Comparison of ENCODE assay signal across 8 cellular contexts in genomic region chr4:498328-498919, GRCh38. TPM values are rescaled to one million over a fixed set of nuclear protein-coding genes. Genes with fewer than 3 reads are reported as not detected.
DNase-seq lines count a peak whose midpoint lies in the region; ATAC-seq and TF ChIP-seq lines count a peak whose summit lies in the region.

No MANE protein-coding gene starts in this region.

- H3K36me3 ChIP-seq in BLaER1: peaks cover 47% of the 10 kb centered on the region
- peaks cover 49% of the 10 kb centered on the region for H3K36me3 ChIP-seq in RWPE2 (ENCODE audit: low read depth)
- H3K36me3 ChIP-seq in neural progenitor cell: peaks cover 5% of the 10 kb centered on the region

- H3K27me3 Mint-ChIP-seq in neural progenitor cell (ENCODE audit: insufficient read depth, low read depth): no peaks in the 10 kb centered on the region

- peaks cover 39% of the 10 kb centered on the region for H3K9me3 Mint-ChIP-seq in neural progenitor cell

- TF ChIP-seq CTCF in RWPE2 (IDR thresholded peaks at IDR 0.05; ENCODE audit: poor library complexity, severe bottlenecking): no peak
- no peak for TF ChIP-seq CTCF in epithelial cell of proximal tubule (conservative IDR thresholded peaks at IDR 0.05; ENCODE audit: low read depth, low read length)
- TF ChIP-seq CTCF in neural progenitor cell (IDR thresholded peaks at IDR 0.05): no peak

- H4K20me1 ChIP-seq in BLaER1: no peaks in the 10 kb centered on the region
- peaks cover 5% of the 10 kb centered on the region for H4K20me1 ChIP-seq in neural progenitor cell (ENCODE audit: low read depth)

- peaks cover 39% of the 10 kb centered on the region for H3K9me3 ChIP-seq in BLaER1
- peaks cover 2% of the 10 kb centered on the region for H3K9me3 ChIP-seq in RWPE2 (ENCODE audit: severe bottlenecking)
- peaks cover 4% of the 10 kb centered on the region for H3K9me3 ChIP-seq in neural progenitor cell (ENCODE audit: low read depth)

- peak overlapping the region; percentile 96 for H2AFZ ChIP-seq in neural progenitor cell (replicated peaks)

- ATAC-seq in GM21619 (IDR thresholded peaks at IDR 0.05; ENCODE audit: unreplicated experiment) (peak; percentile 27), RWPE2 (ENCODE audit: low read depth) (no peak)

- H3K27ac Mint-ChIP-seq in neural progenitor cell: peak overlapping the region; percentile 46

- peak overlapping the region; percentile 81 for H3K4me3 ChIP-seq in BLaER1
- peak overlapping the region; percentile 82 for H3K4me3 ChIP-seq in RWPE2 (ENCODE audit: severe bottlenecking)
- H3K4me3 ChIP-seq in epithelial cell of proximal tubule (ENCODE audit: low read depth, low read length): peak overlapping the region; percentile 91
- H3K4me3 ChIP-seq in neural progenitor cell: peak overlapping the region; percentile 86

- peak overlapping the region; percentile 85 for H3K9ac ChIP-seq in BLaER1
- peak overlapping the region; percentile 97 for H3K9ac ChIP-seq in neural progenitor cell

- H3K4me1 Mint-ChIP-seq in neural progenitor cell: peaks cover 17% of the 10 kb centered on the region

- peak overlapping the region; percentile 96 for H3K4me3 Mint-ChIP-seq in neural progenitor cell

- DNase-seq in RWPE2 (ENCODE audit: low spot score) (no peak), epithelial cell of proximal tubule (ENCODE audit: low read depth) (no peak), neural progenitor cell (ENCODE audit: low spot score) (no peak), COLO668 (lab: John Stamatoyannopoulos, UW; ENCODE audit: unreplicated experiment) (no peak), H4 (ENCODE audit: low spot score) (no peak), NCI-H2029 treated with DMSO at 0.1 percent for 48 hours (lab: John Stamatoyannopoulos, UW) (no peak)

- H3K27ac ChIP-seq in BLaER1: peak overlapping the region; percentile 78
- peak overlapping the region; percentile 38 for H3K27ac ChIP-seq in RWPE2 (ENCODE audit: poor library complexity, severe bottlenecking)
- H3K27ac ChIP-seq in neural progenitor cell: no peak overlapping the region

- peak overlapping the region; percentile 57 for H3K4me2 ChIP-seq in BLaER1
- peak overlapping the region; percentile 98 for H3K4me2 ChIP-seq in neural progenitor cell

- peaks cover 38% of the 10 kb centered on the region for H3K36me3 Mint-ChIP-seq in neural progenitor cell

- H3K27me3 ChIP-seq in BLaER1 (no peaks in the 10 kb centered on the region), RWPE2 (ENCODE audit: insufficient read depth, poor library complexity, severe bottlenecking) (no peaks in the 10 kb centered on the region), neural progenitor cell (no peaks in the 10 kb centered on the region)

- H3K4me1 ChIP-seq in BLaER1 (peaks cover 11% of the 10 kb centered on the region), RWPE2 (ENCODE audit: insufficient read depth, poor library complexity, severe bottlenecking) (peaks cover 6% of the 10 kb centered on the region), neural progenitor cell (peaks cover 5% of the 10 kb centered on the region)

- H3F3A ChIP-seq in neural progenitor cell (ENCODE audit: low read depth): no peaks in the 10 kb centered on the region

- peaks cover 78% of the 10 kb centered on the region for H3K79me2 ChIP-seq in neural progenitor cell (ENCODE audit: low read depth)

RNA-seq across cellular contexts. Expression of gene ZNF721, which starts 0.5 kb away (rescaled TPM):
- total RNA-seq in epithelial cell of proximal tubule (10.3 and 18.5 TPM in 2 replicates), neural progenitor cell (ENCODE audit: low replicate concordance) (36.5 and 59.2 TPM in 2 replicates)
- total RNA-seq in H4 (2014; rRNA removed; shearing (Covaris generic)): 9.8 and 16.0 TPM in 2 replicates

RNA-seq across cellular contexts. Expression of gene PIGG, which starts 0.6 kb away (rescaled TPM):
- total RNA-seq in epithelial cell of proximal tubule: 32.3 and 38.6 TPM in 2 replicates
- total RNA-seq in neural progenitor cell (ENCODE audit: low replicate concordance): 33.4 and 45.1 TPM in 2 replicates
- 27.7 and 54.0 TPM in 2 replicates for total RNA-seq in H4 (2014; rRNA removed; shearing (Covaris generic))
